Comparison of ENCODE assay signal across 8 cellular contexts in the genomic region with DNA sequence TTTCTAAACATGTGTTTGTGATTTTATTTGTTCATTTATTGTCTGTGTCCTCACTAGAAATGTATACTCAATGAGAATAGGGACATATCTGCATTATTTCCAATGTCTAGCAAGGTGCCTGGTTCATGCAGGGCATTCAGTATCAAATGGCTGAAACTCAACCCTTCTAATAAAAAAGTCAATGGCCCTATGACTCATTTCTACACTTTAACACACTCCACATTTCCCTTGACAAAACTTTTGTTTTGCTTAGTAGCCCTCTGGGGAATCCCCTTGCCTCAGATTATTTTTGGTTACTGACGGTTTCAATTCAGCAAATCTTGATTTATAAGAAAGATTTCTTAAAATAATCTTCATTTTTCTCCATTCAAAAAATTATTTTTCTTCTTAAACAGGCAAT.
DNase-seq lines count a peak whose midpoint lies in the region; ATAC-seq lines count a peak whose summit lies in the region.

No MANE protein-coding gene starts in this region.

- ATAC-seq in GM19468 (IDR thresholded peaks at IDR 0.05; ENCODE audit: extremely low read depth, unreplicated experiment), result peak; percentile 57
- peak; percentile 84 for ATAC-seq in HG03439 (IDR thresholded peaks at IDR 0.05; ENCODE audit: unreplicated experiment)

- in situ Hi-C loops in Caki2 (cut with HindIII; ENCODE audit: low pct_unique_long_range_greater_than_20kb, low sequenced_read_pairs), result loop anchor here (25.0 kb wide), 1 partner anchor 428 kb away; a partner anchor contains a TSS

- DNase-seq in Caki2 (ENCODE audit: low read depth) (peak; percentile 33), dermis blood vessel endothelial cell (peak; percentile 43), NCI-H1694 treated with DMSO at 0.1 percent for 48 hours (lab: John Stamatoyannopoulos, UW) (no peak), GF-D8 (lab: John Stamatoyannopoulos, UW) (no peak), KG1 (lab: John Stamatoyannopoulos, UW) (no peak), retina (no peak)

Comparison
In these comparisons a context has a peak if more than half of its experiments do, and no peak if none do; other contexts are left out.
1. DNase-seq: peak in Caki2 (single experiment) and dermis blood vessel endothelial cell (single experiment); none in NCI-H1694 treated with DMSO at 0.1 percent for 48 hours (single experiment), GF-D8 (single experiment), KG1 (single experiment) and retina (single experiment).